In genomic region chr2:180505203-180505602, GRCh38 we compare ENCODE assay signal across 23 cellular contexts.
DNase-seq lines count a peak whose midpoint lies in the region; ATAC-seq and TF ChIP-seq lines count a peak whose summit lies in the region.
"Had no signal": no experiment of that assay in that cellular context is flagged by ENCODE, and none has a peak within 500 bp of the region (broad histone marks: within the 10 kb centered on the region; RNA-seq: fewer than 3 reads in every experiment).

No MANE protein-coding gene starts in this region.

- no peaks in the 10 kb centered on the region for H3K9me3 ChIP-seq in ascending aorta
- H3K9me3 ChIP-seq: gastroesophageal sphincter, neutrophil, tibial artery had no signal

- TF ChIP-seq CTCF in AG10803 (conservative IDR thresholded peaks at IDR 0.05; ENCODE audit: low read length) (no peak), choroid plexus epithelial cell (conservative IDR thresholded peaks at IDR 0.05; ENCODE audit: low read depth, low read length) (no peak), GM10266 (IDR thresholded peaks at IDR 0.05; ENCODE audit: control insufficient read depth, insufficient read depth, low read depth, missing control alignments) (no peak), ascending aorta (IDR thresholded peaks at IDR 0.05) (no peak)

- no peaks in the 10 kb centered on the region for H3K27me3 ChIP-seq in ascending aorta
- H3K27me3 ChIP-seq: gastroesophageal sphincter, neutrophil, tibial artery had no signal

- intact Hi-C loops in ascending aorta (cut with DNase I): no loop called here

- ATAC-seq in HG03378 (IDR thresholded peaks at IDR 0.05; ENCODE audit: unreplicated experiment): no peak
- ATAC-seq: activated CD4-positive, CD25-positive, alpha-beta regulatory T cell treated with anti-CD3 and anti-CD28 coated beads, Interleukin-2, amount 50 U/mL, for 24 hours; activated CD8-positive, alpha-beta T cell treated with anti-CD3 and anti-CD28 coated beads for 36 hours; gastroesophageal sphincter; left cardiac atrium; stimulated activated naive CD8-positive, alpha-beta T cell treated with anti-CD3 and anti-CD28 coated beads, Interleukin-15, Interleukin-2, amounts not matched to agents 100 U/mL and 50 U/mL, for 24 hours had no signal

- H3K4me3 ChIP-seq in AG10803 (ENCODE audit: low read length) (no peak overlapping the region), choroid plexus epithelial cell (ENCODE audit: low read depth, low read length) (no peak overlapping the region), ascending aorta (no peak overlapping the region)
- H3K4me3 ChIP-seq: gastroesophageal sphincter, tibial artery had no signal

- H3K36me3 ChIP-seq in ascending aorta: no peaks in the 10 kb centered on the region
- H3K36me3 ChIP-seq: gastroesophageal sphincter, neutrophil, tibial artery had no signal

- no peaks in the 10 kb centered on the region for H3K4me1 ChIP-seq in ascending aorta
- H3K4me1 ChIP-seq: tibial artery had no signal

- H3K27ac ChIP-seq in ascending aorta: no peak overlapping the region
- H3K27ac ChIP-seq: C4-2B, gastroesophageal sphincter, neutrophil, tibial artery had no signal

- DNase-seq in AG10803 (ENCODE audit: low read depth) (peak; percentile 20), MV-4-11 (lab: John Stamatoyannopoulos, UW) (peak; percentile 4), choroid plexus epithelial cell (ENCODE audit: low read depth) (peak; percentile 24), kidney tubule cell (ENCODE audit: low spot score) (peak; percentile 21), NOMO-1 treated with DMSO at 0.1 percent for 48 hours (lab: John Stamatoyannopoulos, UW; ENCODE audit: unreplicated experiment) (no peak), GM10266 (ENCODE audit: extremely low spot score) (no peak), ascending aorta (ENCODE audit: low spot score in 2 of 2) (no peak)
- DNase-seq: ACHN; activated CD8-positive, alpha-beta T cell treated with anti-CD3 and anti-CD28 coated beads for 36 hours; activated gamma-delta T cell treated with Interleukin-2 at 50 U/mL for 16 hours; activated T-cell treated with anti-CD3 and anti-CD28 coated beads for 4 hours; Calu3; left cardiac atrium; NCI-H748 treated with DMSO at 0.1 percent for 48 hours; SIG-M5; stimulated activated CD4-positive, alpha-beta T cell treated with anti-CD3 and anti-CD28 coated beads, Interleukin-4, amount 100 ng/mL, for 4 hours; stimulated activated naive CD8-positive, alpha-beta T cell treated with anti-CD3 and anti-CD28 coated beads, Interleukin-15, Interleukin-2, amounts not matched to agents 100 U/mL and 50 U/mL, for 24 hours; tibial artery had no signal

Comparison
In these comparisons a context has a peak if more than half of its experiments do, and no peak if none do; other contexts are left out.
1. DNase-seq: peak in AG10803 (single experiment), MV-4-11 (single experiment), choroid plexus epithelial cell (single experiment) and kidney tubule cell (single experiment); none in NOMO-1 treated with DMSO at 0.1 percent for 48 hours (single experiment), GM10266 (single experiment) and ascending aorta (0 of 2).